Comparison of ENCODE assay signal across 11 cellular contexts in genomic region chr11:35420371-35420770, GRCh38. TPM values are rescaled to one million over a fixed set of nuclear protein-coding genes. Genes with fewer than 3 reads are reported as not detected.
DNase-seq lines count a peak whose midpoint lies in the region; ATAC-seq and TF ChIP-seq lines count a peak whose summit lies in the region.
"Had no signal": no experiment of that assay in that cellular context is flagged by ENCODE, and none has a peak within 500 bp of the region (broad histone marks: within the 10 kb centered on the region; RNA-seq: fewer than 3 reads in every experiment).

No MANE protein-coding gene starts in this region.

- H3K23ac ChIP-seq in H9 (ENCODE audit: insufficient read length, low read depth, low read length) = no peak overlapping the region

- H3K9me3 Mint-ChIP-seq in H9 (no peaks in the 10 kb centered on the region; a peak in 2 of 5 replicates), nephron (no peaks in the 10 kb centered on the region)
- H3K9me3 Mint-ChIP-seq in dendritic cell treated with granulocyte-macrophage colony-stimulating factor and Interleukin-4, amounts not matched to agents 40 ng/mL and 50 ng/mL, for 4 days = no peaks in the 10 kb centered on the region

- no CpG with 5 or more reads among the region's 17 CpGs for WGBS in H9 (ENCODE audit: extremely low coverage, insufficient read length, low lambda C conversion rate)
- 38 to 40% methylated on average over 1 to 4 of the region's 17 CpGs for WGBS in gastroesophageal sphincter (ENCODE audit: low coverage in 1 of 2), 2 donors

- intact Hi-C loops in A673 (cut with micrococcal nuclease; ENCODE audit: unreplicated experiment) = no loop called here
- intact Hi-C loops in dendritic cell treated with granulocyte-macrophage colony-stimulating factor and Interleukin-4, amounts not matched to agents 40 ng/mL and 50 ng/mL, for 4 days (cut with micrococcal nuclease) = no loop called here
- intact Hi-C loops in PC-3 (cut with micrococcal nuclease) = no loop called here

- H3K27me3 Mint-ChIP-seq in H9 (ENCODE audit: low read depth) = peaks cover 99% of the 10 kb centered on the region
- peaks cover 90% of the 10 kb centered on the region for H3K27me3 Mint-ChIP-seq in dendritic cell treated with granulocyte-macrophage colony-stimulating factor and Interleukin-4, amounts not matched to agents 40 ng/mL and 50 ng/mL, for 4 days
- peaks cover 93% of the 10 kb centered on the region for H3K27me3 Mint-ChIP-seq in nephron (ENCODE audit: low read depth)

- H3K4me1 Mint-ChIP-seq in H9 = peaks cover 11 to 15% of the 10 kb centered on the region in 2 experiments
- H3K4me1 Mint-ChIP-seq in dendritic cell treated with granulocyte-macrophage colony-stimulating factor and Interleukin-4, amounts not matched to agents 40 ng/mL and 50 ng/mL, for 4 days (ENCODE audit: low read depth) = peaks cover 22% of the 10 kb centered on the region
- H3K4me1 Mint-ChIP-seq in nephron = peaks cover 46% of the 10 kb centered on the region

- no peak overlapping the region for H2BK5ac ChIP-seq in H9 (ENCODE audit: insufficient read length, low read length)

- H4K20me1 ChIP-seq in H9 (ENCODE audit: control insufficient read depth, insufficient read depth, insufficient read length) (no peaks in the 10 kb centered on the region), PC-3 (ENCODE audit: low read length) (no peaks in the 10 kb centered on the region)

- H3K4me1 ChIP-seq in A673 (ENCODE audit: insufficient read depth, low read length, poor library complexity, severe bottlenecking) (peaks cover 14% of the 10 kb centered on the region), H9 (ENCODE audit: insufficient read depth, low read length) (no peaks in the 10 kb centered on the region), gastroesophageal sphincter (peaks cover 0 to 26% (median 16%) of the 10 kb centered on the region in 3 donors), PC-3 (ENCODE audit: insufficient read depth, low read length) (0 out of 2 replicates have a peak, but pooled peaks cover 3% of the 10 kb centered on the region)

- no peak overlapping the region for H4K5ac ChIP-seq in H9 (ENCODE audit: insufficient read length, low read depth, low read length)

- H3K4me2 ChIP-seq in H9 (ENCODE audit: insufficient read depth, insufficient read length, low read length) = peak overlapping the region; percentile 52
- no peak overlapping the region for H3K4me2 ChIP-seq in PC-3 (ENCODE audit: low read length)

- H2BK15ac ChIP-seq in H9 (ENCODE audit: low read depth, low read length) = no peak overlapping the region

- no peak overlapping the region for H2AK5ac ChIP-seq in H9 (ENCODE audit: insufficient read length, low read length)

- H3K9ac ChIP-seq in H9 (ENCODE audit: extremely low read depth, insufficient read length, low read length) (no peak overlapping the region), PC-3 (ENCODE audit: low read length) (no peak overlapping the region)

- H3K4ac ChIP-seq in H9 (ENCODE audit: low read depth, low read length) = no peak overlapping the region

- POLR2A ChIA-PET in A673 (lab: Charles Lee; ENCODE audit: low non-redundant PET) (no interaction called here), PC-3 (lab: Charles Lee; ENCODE audit: unreplicated experiment) (no interaction called here)

- H3K27ac ChIP-seq in A673 (ENCODE audit: low read depth, low read length, poor library complexity, severe bottlenecking) = no peak overlapping the region
- H3K27ac ChIP-seq in H9 (ENCODE audit: insufficient read length, low read depth, low read length) = no peak overlapping the region
- H3K27ac ChIP-seq in gastroesophageal sphincter = no peak overlapping the region
- H3K27ac ChIP-seq in PC-3 (ENCODE audit: low read length) = no peak overlapping the region

- TF ChIP-seq EP300 in gastroesophageal sphincter (IDR thresholded peaks at IDR 0.05) = no peak

- no peak overlapping the region for H4K91ac ChIP-seq in H9 (ENCODE audit: insufficient read length, low read depth, low read length)

- no peaks in the 10 kb centered on the region for H3F3A ChIP-seq in PC-3 (ENCODE audit: low read length, unreplicated experiment)

- no peak overlapping the region for H3K27ac Mint-ChIP-seq in H9
- H3K27ac Mint-ChIP-seq in dendritic cell treated with granulocyte-macrophage colony-stimulating factor and Interleukin-4, amounts not matched to agents 40 ng/mL and 50 ng/mL, for 4 days = no peak overlapping the region
- no peak overlapping the region for H3K27ac Mint-ChIP-seq in nephron
- H3K27ac Mint-ChIP-seq: activated CD8-positive, alpha-beta memory T cell treated with anti-CD3 and anti-CD28 coated beads, Interleukin-2, amount 10 ng/mL, durations not matched to agents 7 days and 5 days had no signal

- H3K79me2 ChIP-seq in H9 (ENCODE audit: insufficient read depth, low read length) = no peaks in the 10 kb centered on the region
- H3K79me2 ChIP-seq in PC-3 (ENCODE audit: low read length) = no peaks in the 10 kb centered on the region

- H3K36me3 ChIP-seq in A673 (ENCODE audit: insufficient read depth, low read length, poor library complexity, severe bottlenecking) (no peaks in the 10 kb centered on the region), gastroesophageal sphincter (no peaks in the 10 kb centered on the region), PC-3 (ENCODE audit: low read depth, low read length) (no peaks in the 10 kb centered on the region)

- no peak for TF ChIP-seq POLR2A in gastroesophageal sphincter (IDR thresholded peaks at IDR 0.05)

- H4K8ac ChIP-seq in H9 (replicated peaks; ENCODE audit: insufficient read length, low read depth, low read length) = no peak overlapping the region

- no peaks in the 10 kb centered on the region for H3K9me3 ChIP-seq in A673 (ENCODE audit: low read depth, low read length, poor library complexity, severe bottlenecking)
- H3K9me3 ChIP-seq in H9 (ENCODE audit: control insufficient read depth, low read depth, low read length) = no peaks in the 10 kb centered on the region
- no peaks in the 10 kb centered on the region for H3K9me3 ChIP-seq in gastroesophageal sphincter
- no peaks in the 10 kb centered on the region for H3K9me3 ChIP-seq in PC-3 (ENCODE audit: low read length)

- H2BK12ac ChIP-seq in H9 (ENCODE audit: insufficient read length, low read depth, low read length) = no peak overlapping the region

- no peak overlapping the region for H3T11ph ChIP-seq in H9 (ENCODE audit: low read length)

- H3K27me3 ChIP-seq in A673 (replicated peaks; ENCODE audit: insufficient read depth, low read depth, low read length, poor library complexity) (peaks cover 100% of the 10 kb centered on the region), H9 (ENCODE audit: insufficient read depth, low read length) (peaks cover 49% of the 10 kb centered on the region), gastroesophageal sphincter (peaks cover 67% of the 10 kb centered on the region), PC-3 (ENCODE audit: low read length) (peaks cover 99% of the 10 kb centered on the region)

- H3K14ac ChIP-seq in H9 (ENCODE audit: insufficient read depth, low read length) = no peak overlapping the region

- DNase-seq in A673 (ENCODE audit: low spot score) = no peak
- DNase-seq in H9 = peak; percentile 37
- no peak for DNase-seq in PC-3
- DNase-seq in hepatic stellate cell (ENCODE audit: low spot score) = no peak
- DNase-seq: activated CD8-positive, alpha-beta memory T cell treated with anti-CD3 and anti-CD28 coated beads, Interleukin-2, amount 10 ng/mL, durations not matched to agents 7 days and 5 days; NCI-H1048 had no signal

- H3K18ac ChIP-seq in H9 (ENCODE audit: insufficient read length, low read depth, low read length) = no peak overlapping the region

- H2AFZ ChIP-seq in H9 (ENCODE audit: low read length) = no peak overlapping the region
- no peak overlapping the region for H2AFZ ChIP-seq in PC-3 (ENCODE audit: low read length)

- CTCF ChIA-PET in A673 (lab: Charles Lee) (no interaction called here), PC-3 (lab: Charles Lee) (no interaction called here)

- no peak overlapping the region for H2BK120ac ChIP-seq in H9 (ENCODE audit: low read depth, low read length, poor library complexity, severe bottlenecking)

- no peaks in the 10 kb centered on the region for H3K9me2 ChIP-seq in PC-3 (replicated peaks; ENCODE audit: low read length)

- no peak overlapping the region for H3K56ac ChIP-seq in H9 (ENCODE audit: insufficient read length, low read depth, low read length)

- H3K4me3 ChIP-seq in A673 (ENCODE audit: low read depth, low read length, poor library complexity, severe bottlenecking) = peak overlapping the region; percentile 30
- H3K4me3 ChIP-seq in gastroesophageal sphincter = peak overlapping the region in 1 of 2 donors; percentile 54
- no peak overlapping the region for H3K4me3 ChIP-seq in PC-3 (ENCODE audit: low read length)

- H3K4me3 Mint-ChIP-seq in H9 = peak overlapping the region; percentile 67 to 85
- peak overlapping the region; percentile 42 for H3K4me3 Mint-ChIP-seq in dendritic cell treated with granulocyte-macrophage colony-stimulating factor and Interleukin-4, amounts not matched to agents 40 ng/mL and 50 ng/mL, for 4 days
- H3K4me3 Mint-ChIP-seq in nephron = peak overlapping the region; percentile 78 to 83 (median 81)
- H3K4me3 Mint-ChIP-seq: activated CD8-positive, alpha-beta memory T cell treated with anti-CD3 and anti-CD28 coated beads, Interleukin-2, amount 10 ng/mL, durations not matched to agents 7 days and 5 days had no signal

- peaks cover 19% of the 10 kb centered on the region for H3K23me2 ChIP-seq in H9 (ENCODE audit: insufficient read length, low read depth, low read length, poor library complexity, severe bottlenecking)

- no peak overlapping the region for H2BK20ac ChIP-seq in H9 (ENCODE audit: low read depth, low read length, poor library complexity, severe bottlenecking)

- ATAC-seq in gastroesophageal sphincter (no peak), GM21390 (IDR thresholded peaks at IDR 0.05; ENCODE audit: unreplicated experiment) (no peak), PC-3 (no peak)
- ATAC-seq: activated CD8-positive, alpha-beta memory T cell treated with anti-CD3 and anti-CD28 coated beads, Interleukin-2, amount 10 ng/mL, durations not matched to agents 7 days and 5 days; esophagus mucosa had no signal

- no peaks in the 10 kb centered on the region for H3K36me3 Mint-ChIP-seq in H9 (ENCODE audit: insufficient read depth in 1 of 3, low read depth in 3 of 3)
- H3K36me3 Mint-ChIP-seq in dendritic cell treated with granulocyte-macrophage colony-stimulating factor and Interleukin-4, amounts not matched to agents 40 ng/mL and 50 ng/mL, for 4 days (ENCODE audit: low read depth) = no peaks in the 10 kb centered on the region
- no peaks in the 10 kb centered on the region for H3K36me3 Mint-ChIP-seq in nephron (ENCODE audit: low read depth)

- H3K79me1 ChIP-seq in H9 (ENCODE audit: insufficient read depth, low read depth, low read length, poor library complexity, severe bottlenecking) = no peaks in the 10 kb centered on the region

- BruUV-seq in A673 (replicated peaks; lab: Mats Ljungman, UMichigan) (no TSS peak), PC-3 (replicated peaks; lab: Mats Ljungman, UMichigan) (no TSS peak)

- TF ChIP-seq CTCF in A673 (conservative IDR thresholded peaks at IDR 0.05; ENCODE audit: low read depth, low read length) (no peak), H9 (conservative IDR thresholded peaks at IDR 0.05) (no peak), nephron (IDR thresholded peaks at IDR 0.05; ENCODE audit: unreplicated experiment in 3 of 3) (no peak), gastroesophageal sphincter (IDR thresholded peaks at IDR 0.05) (no peak), PC-3 (conservative IDR thresholded peaks at IDR 0.05; ENCODE audit: low read depth, low read length) (no peak)

RNA-seq across cellular contexts. Expression of gene SLC1A2, which starts 1.0 kb away (rescaled TPM):
- total RNA-seq in A673 (2021) (0.11 TPM in 1 of 2 replicates, not detected in the other), H9 (2021) (0.09 and 0.50 TPM in 2 replicates), gastroesophageal sphincter (1 to 10 TPM in 1 of 4 donors, under 1 TPM in 2, not detected in 1; 0.12 to 1.5 (median 0.40) TPM), PC-3 (2014; rRNA removed) (0.18 TPM in 1 of 2 replicates, not detected in the other)
- total RNA-seq: activated CD8-positive, alpha-beta memory T cell treated with anti-CD3 and anti-CD28 coated beads, Interleukin-2, amount 10 ng/mL, durations not matched to agents 7 days and 5 days; esophagus mucosa had no signal
